In the genomic region with DNA sequence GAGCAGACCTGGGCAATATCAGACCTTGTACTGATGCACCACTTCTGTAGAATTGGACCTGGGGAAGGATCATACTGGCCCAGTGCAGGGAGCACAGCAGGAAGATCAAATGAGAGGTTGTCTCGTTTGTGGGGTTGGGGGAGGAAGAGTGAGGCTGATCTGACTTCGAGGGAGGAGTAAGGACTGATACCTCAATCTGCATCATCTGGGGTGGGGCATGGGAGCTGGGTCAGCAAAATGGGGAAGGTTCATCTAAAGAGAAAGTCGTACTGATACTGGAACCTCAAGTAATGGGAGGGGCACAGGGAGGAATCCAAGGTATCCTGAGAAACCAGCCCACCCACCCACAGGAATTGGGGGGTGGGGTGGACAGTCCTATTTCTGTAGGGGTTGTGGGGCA, we compare ENCODE assay signal across 1 cellular context.
TF ChIP-seq lines count a peak whose summit lies in the region.

No MANE protein-coding gene starts in this region.

TF ChIP-seq in GM23338, 12 proteins besides CTCF, POLR2A, EP300 and RAD21:
- TF ChIP-seq EZH2phosphoT487 (IDR thresholded peaks at IDR 0.05; ENCODE audit: unreplicated experiment) (no peak), POLR2AphosphoS5 (IDR thresholded peaks at IDR 0.05; ENCODE audit: low read depth) (no peak), NANOG (IDR thresholded peaks at IDR 0.05; ENCODE audit: borderline replicate concordance) (no peak), STAT1 (IDR thresholded peaks at IDR 0.05; ENCODE audit: unreplicated experiment) (no peak), ETS1 (IDR thresholded peaks at IDR 0.05) (no peak), EZH2 (IDR thresholded peaks at IDR 0.05; ENCODE audit: low read depth, unreplicated experiment) (no peak), ZNF331 (CRISPR knock-in tag; IDR thresholded peaks at IDR 0.05; ENCODE audit: low read depth) (no peak), JUNB (IDR thresholded peaks at IDR 0.05; ENCODE audit: unreplicated experiment) (no peak), REST (IDR thresholded peaks at IDR 0.05; ENCODE audit: unreplicated experiment) (no peak)
- TF ChIP-seq, protein P1, sequence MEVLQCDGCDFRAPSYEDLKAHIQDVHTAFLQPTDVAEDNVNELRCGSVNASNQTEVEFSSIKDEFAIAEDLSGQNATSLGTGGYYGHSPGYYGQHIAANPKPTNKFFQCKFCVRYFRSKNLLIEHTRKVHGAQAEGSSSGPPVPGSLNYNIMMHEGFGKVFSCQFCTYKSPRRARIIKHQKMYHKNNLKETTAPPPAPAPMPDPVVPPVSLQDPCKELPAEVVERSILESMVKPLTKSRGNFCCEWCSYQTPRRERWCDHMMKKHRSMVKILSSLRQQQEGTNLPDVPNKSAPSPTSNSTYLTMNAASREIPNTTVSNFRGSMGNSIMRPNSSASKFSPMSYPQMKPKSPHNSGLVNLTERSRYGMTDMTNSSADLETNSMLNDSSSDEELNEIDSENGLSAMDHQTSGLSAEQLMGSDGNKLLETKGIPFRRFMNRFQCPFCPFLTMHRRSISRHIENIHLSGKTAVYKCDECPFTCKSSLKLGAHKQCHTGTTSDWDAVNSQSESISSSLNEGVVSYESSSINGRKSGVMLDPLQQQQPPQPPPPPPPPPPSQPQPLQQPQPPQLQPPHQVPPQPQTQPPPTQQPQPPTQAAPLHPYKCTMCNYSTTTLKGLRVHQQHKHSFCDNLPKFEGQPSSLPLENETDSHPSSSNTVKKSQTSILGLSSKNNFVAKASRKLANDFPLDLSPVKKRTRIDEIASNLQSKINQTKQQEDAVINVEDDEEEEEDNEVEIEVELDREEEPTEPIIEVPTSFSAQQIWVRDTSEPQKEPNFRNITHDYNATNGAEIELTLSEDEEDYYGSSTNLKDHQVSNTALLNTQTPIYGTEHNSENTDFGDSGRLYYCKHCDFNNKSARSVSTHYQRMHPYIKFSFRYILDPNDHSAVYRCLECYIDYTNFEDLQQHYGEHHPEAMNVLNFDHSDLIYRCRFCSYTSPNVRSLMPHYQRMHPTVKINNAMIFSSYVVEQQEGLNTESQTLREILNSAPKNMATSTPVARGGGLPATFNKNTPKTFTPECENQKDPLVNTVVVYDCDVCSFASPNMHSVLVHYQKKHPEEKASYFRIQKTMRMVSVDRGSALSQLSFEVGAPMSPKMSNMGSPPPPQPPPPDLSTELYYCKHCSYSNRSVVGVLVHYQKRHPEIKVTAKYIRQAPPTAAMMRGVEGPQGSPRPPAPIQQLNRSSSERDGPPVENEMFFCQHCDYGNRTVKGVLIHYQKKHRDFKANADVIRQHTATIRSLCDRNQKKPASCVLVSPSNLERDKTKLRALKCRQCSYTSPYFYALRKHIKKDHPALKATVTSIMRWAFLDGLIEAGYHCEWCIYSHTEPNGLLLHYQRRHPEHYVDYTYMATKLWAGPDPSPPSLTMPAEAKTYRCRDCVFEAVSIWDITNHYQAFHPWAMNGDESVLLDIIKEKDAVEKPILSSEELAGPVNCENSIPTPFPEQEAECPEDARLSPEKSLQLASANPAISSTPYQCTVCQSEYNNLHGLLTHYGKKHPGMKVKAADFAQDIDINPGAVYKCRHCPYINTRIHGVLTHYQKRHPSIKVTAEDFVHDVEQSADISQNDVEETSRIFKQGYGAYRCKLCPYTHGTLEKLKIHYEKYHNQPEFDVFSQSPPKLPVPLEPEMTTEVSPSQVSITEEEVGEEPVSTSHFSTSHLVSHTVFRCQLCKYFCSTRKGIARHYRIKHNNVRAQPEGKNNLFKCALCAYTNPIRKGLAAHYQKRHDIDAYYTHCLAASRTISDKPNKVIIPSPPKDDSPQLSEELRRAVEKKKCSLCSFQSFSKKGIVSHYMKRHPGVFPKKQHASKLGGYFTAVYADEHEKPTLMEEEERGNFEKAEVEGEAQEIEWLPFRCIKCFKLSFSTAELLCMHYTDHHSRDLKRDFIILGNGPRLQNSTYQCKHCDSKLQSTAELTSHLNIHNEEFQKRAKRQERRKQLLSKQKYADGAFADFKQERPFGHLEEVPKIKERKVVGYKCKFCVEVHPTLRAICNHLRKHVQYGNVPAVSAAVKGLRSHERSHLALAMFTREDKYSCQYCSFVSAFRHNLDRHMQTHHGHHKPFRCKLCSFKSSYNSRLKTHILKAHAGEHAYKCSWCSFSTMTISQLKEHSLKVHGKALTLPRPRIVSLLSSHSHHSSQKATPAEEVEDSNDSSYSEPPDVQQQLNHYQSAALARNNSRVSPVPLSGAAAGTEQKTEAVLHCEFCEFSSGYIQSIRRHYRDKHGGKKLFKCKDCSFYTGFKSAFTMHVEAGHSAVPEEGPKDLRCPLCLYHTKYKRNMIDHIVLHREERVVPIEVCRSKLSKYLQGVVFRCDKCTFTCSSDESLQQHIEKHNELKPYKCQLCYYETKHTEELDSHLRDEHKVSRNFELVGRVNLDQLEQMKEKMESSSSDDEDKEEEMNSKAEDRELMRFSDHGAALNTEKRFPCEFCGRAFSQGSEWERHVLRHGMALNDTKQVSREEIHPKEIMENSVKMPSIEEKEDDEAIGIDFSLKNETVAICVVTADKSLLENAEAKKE (CRISPR knock-in tag; IDR thresholded peaks at IDR 0.05) = no peak
